In genomic region chr10:13227031-13227430, GRCh38 we compare ENCODE assay signal across 8 cellular contexts. TPM values are rescaled to one million over a fixed set of nuclear protein-coding genes. Genes with fewer than 3 reads are reported as not detected.
"Had no signal": no experiment of that assay in that cellular context is flagged by ENCODE, and none has a peak within 500 bp of the region (broad histone marks: within the 10 kb centered on the region; RNA-seq: fewer than 3 reads in every experiment).

No MANE protein-coding gene starts in this region.

- FAIRE-seq: H1, H54, HTR-8/SVneo had no signal

- DNase-seq: H9, HCEC 1CT, IMR-90 had no signal

- H3K4me3 ChIP-seq: GM23338 had no signal

- H2AFZ ChIP-seq: GM23338 had no signal

- ATAC-seq: GM23338 had no signal

- H3K4me2 ChIP-seq: GM23338 had no signal

RNA-seq across cellular contexts. Expression of gene UCMA, which starts 7.1 kb away (rescaled TPM):
- total RNA-seq: H9, HT-29, IMR-90 had no signal
- polyA plus RNA-seq: IMR-90 had no signal
